Comparison of ENCODE assay signal across 8 cellular contexts in genomic region chr1:173429517-173430477, GRCh38. TPM values are rescaled to one million over a fixed set of nuclear protein-coding genes. Genes with fewer than 3 reads are reported as not detected.
DNase-seq lines count a peak whose midpoint lies in the region; ATAC-seq, FAIRE-seq and TF ChIP-seq lines count a peak whose summit lies in the region.

No MANE protein-coding gene starts in this region.

- DNase-seq in GM12892 (ENCODE audit: insufficient read length) (no peak), NCI-H2171 treated with DMSO at 0.1 percent for 48 hours (lab: John Stamatoyannopoulos, UW) (peak; percentile 95), dermis blood vessel endothelial cell (peak; percentile 83), lower leg skin (ENCODE audit: low spot score in 2 of 2) (peak; percentile 80 to 96)
- DNase-seq in activated CD4-positive, alpha-beta T cell treated with anti-CD3 and anti-CD28 coated beads for 4 hours: peak; percentile 55
- DNase-seq in stimulated activated CD4-positive, alpha-beta T cell treated with anti-CD3 and anti-CD28 coated beads, Interleukin-4, amount 100 ng/mL, for 1 hour: peak; percentile 67

- ATAC-seq in HG02763 (IDR thresholded peaks at IDR 0.05; ENCODE audit: unreplicated experiment) (peak; percentile 56), HG03135 (IDR thresholded peaks at IDR 0.05; ENCODE audit: unreplicated experiment) (no peak)

- FAIRE-seq in GM12892 (lab: Jason Lieb, UNC): peak; percentile 77

- H3K4me3 ChIP-seq in lower leg skin (ENCODE audit: low read depth, poor library complexity, severe bottlenecking): no peak overlapping the region

- whole genome bisulfite sequencing in lower leg skin, 2 donors: 9 to 14% methylated on average over 15 of the region's 15 CpGs

- intact Hi-C loops in lower leg skin (cut with DNase I; ENCODE audit: low total_unique reads): no loop called here

- TF ChIP-seq CTCF in lower leg skin (IDR thresholded peaks at IDR 0.05): no peak

- TF ChIP-seq POLR2A in GM12892 (IDR thresholded peaks at IDR 0.05; ENCODE audit: low read depth, low read length) (no peak), lower leg skin (IDR thresholded peaks at IDR 0.05) (no peak)

RNA-seq across cellular contexts. Expression of gene PRDX6, which starts 47.3 kb away (rescaled TPM):
- polyA plus RNA-seq in GM12892 (2012; ENCODE audit: missing spikeins): 108 TPM
- total RNA-seq in dermis blood vessel endothelial cell: 224 and 251 TPM in 2 replicates
- 100 to 1,000 TPM; 143 to 211 (median 172) TPM for total RNA-seq in lower leg skin
